ENCODE assay signal across 1 cellular context in genomic region chr1:204506969-204507316, GRCh38.
TF ChIP-seq lines count a peak whose summit lies in the region.

No MANE protein-coding gene starts in this region.

TF ChIP-seq in HepG2, 621 proteins besides CTCF, POLR2A, EP300 and RAD21 (continued from another document and continues in another):
- TF ChIP-seq, protein P1, sequence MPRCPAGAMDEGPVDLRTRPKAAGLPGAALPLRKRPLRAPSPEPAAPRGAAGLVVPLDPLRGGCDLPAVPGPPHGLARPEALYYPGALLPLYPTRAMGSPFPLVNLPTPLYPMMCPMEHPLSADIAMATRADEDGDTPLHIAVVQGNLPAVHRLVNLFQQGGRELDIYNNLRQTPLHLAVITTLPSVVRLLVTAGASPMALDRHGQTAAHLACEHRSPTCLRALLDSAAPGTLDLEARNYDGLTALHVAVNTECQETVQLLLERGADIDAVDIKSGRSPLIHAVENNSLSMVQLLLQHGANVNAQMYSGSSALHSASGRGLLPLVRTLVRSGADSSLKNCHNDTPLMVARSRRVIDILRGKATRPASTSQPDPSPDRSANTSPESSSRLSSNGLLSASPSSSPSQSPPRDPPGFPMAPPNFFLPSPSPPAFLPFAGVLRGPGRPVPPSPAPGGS (CRISPR knock-in tag; IDR thresholded peaks at IDR 0.05), result no peak
- TF ChIP-seq ZNF224 (CRISPR knock-in tag; IDR thresholded peaks at IDR 0.05) (no peak), ZNF678 (CRISPR knock-in tag; IDR thresholded peaks at IDR 0.05) (no peak), ZNF776 (CRISPR knock-in tag; IDR thresholded peaks at IDR 0.05) (no peak), IKZF4 (CRISPR knock-in tag; IDR thresholded peaks at IDR 0.05; ENCODE audit: borderline replicate concordance, low read depth, not compliant biosample characterization) (no peak), FOXP1 (IDR thresholded peaks at IDR 0.05) (no peak), FOXP1 (CRISPR knock-in tag; IDR thresholded peaks at IDR 0.05) (peak; percentile 50; the same call in 1 of the 2 replicates), HOXA9 (CRISPR knock-in tag; IDR thresholded peaks at IDR 0.05; ENCODE audit: borderline replicate concordance) (no peak), ZSCAN9 (CRISPR knock-in tag; IDR thresholded peaks at IDR 0.05; ENCODE audit: borderline replicate concordance) (no peak), ARHGAP35 (CRISPR knock-in tag; IDR thresholded peaks at IDR 0.05; ENCODE audit: borderline replicate concordance) (no peak), TMF1 (CRISPR knock-in tag; IDR thresholded peaks at IDR 0.05; ENCODE audit: low read depth) (no peak), SNAI1 (CRISPR knock-in tag; IDR thresholded peaks at IDR 0.05; ENCODE audit: borderline replicate concordance) (no peak), RERE (CRISPR knock-in tag; IDR thresholded peaks at IDR 0.05; ENCODE audit: low read depth) (no peak), REPIN1 (CRISPR knock-in tag; IDR thresholded peaks at IDR 0.05; ENCODE audit: borderline replicate concordance, low read depth) (0 out of 2 replicates have a peak, but pooled peaks have one; percentile 27), TOPORS (CRISPR knock-in tag; IDR thresholded peaks at IDR 0.05) (no peak), KMT2B (CRISPR knock-in tag; IDR thresholded peaks at IDR 0.05) (peak; percentile 66), MXI1 (IDR thresholded peaks at IDR 0.05; ENCODE audit: borderline replicate concordance, low read depth, low read length) (no peak; the same call in 2 of the 3 replicates), ZXDC (CRISPR knock-in tag; IDR thresholded peaks at IDR 0.05) (no peak), TARDBP (CRISPR knock-in tag; IDR thresholded peaks at IDR 0.05) (0 out of 2 replicates have a peak, but pooled peaks have one; percentile 43), FOXM1 (CRISPR knock-in tag; IDR thresholded peaks at IDR 0.05) (no peak), ZNF616 (CRISPR knock-in tag; IDR thresholded peaks at IDR 0.05; ENCODE audit: low read depth) (no peak), ZNF331 (CRISPR knock-in tag; IDR thresholded peaks at IDR 0.05) (peak; percentile 84), ZNF562 (CRISPR knock-in tag; IDR thresholded peaks at IDR 0.05; ENCODE audit: borderline replicate concordance) (no peak), ZNF556 (CRISPR knock-in tag; IDR thresholded peaks at IDR 0.05; ENCODE audit: borderline replicate concordance) (0 out of 2 replicates have a peak, but pooled peaks have one; percentile 14), ZNF292 (CRISPR knock-in tag; IDR thresholded peaks at IDR 0.05; ENCODE audit: borderline replicate concordance, low read depth) (no peak), CEBPG (CRISPR knock-in tag; IDR thresholded peaks at IDR 0.05) (peak; percentile 100)
- TF ChIP-seq, protein P2, sequence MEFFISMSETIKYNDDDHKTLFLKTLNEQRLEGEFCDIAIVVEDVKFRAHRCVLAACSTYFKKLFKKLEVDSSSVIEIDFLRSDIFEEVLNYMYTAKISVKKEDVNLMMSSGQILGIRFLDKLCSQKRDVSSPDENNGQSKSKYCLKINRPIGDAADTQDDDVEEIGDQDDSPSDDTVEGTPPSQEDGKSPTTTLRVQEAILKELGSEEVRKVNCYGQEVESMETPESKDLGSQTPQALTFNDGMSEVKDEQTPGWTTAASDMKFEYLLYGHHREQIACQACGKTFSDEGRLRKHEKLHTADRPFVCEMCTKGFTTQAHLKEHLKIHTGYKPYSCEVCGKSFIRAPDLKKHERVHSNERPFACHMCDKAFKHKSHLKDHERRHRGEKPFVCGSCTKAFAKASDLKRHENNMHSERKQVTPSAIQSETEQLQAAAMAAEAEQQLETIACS (CRISPR knock-in tag; IDR thresholded peaks at IDR 0.05), result no peak
- TF ChIP-seq, protein P3, sequence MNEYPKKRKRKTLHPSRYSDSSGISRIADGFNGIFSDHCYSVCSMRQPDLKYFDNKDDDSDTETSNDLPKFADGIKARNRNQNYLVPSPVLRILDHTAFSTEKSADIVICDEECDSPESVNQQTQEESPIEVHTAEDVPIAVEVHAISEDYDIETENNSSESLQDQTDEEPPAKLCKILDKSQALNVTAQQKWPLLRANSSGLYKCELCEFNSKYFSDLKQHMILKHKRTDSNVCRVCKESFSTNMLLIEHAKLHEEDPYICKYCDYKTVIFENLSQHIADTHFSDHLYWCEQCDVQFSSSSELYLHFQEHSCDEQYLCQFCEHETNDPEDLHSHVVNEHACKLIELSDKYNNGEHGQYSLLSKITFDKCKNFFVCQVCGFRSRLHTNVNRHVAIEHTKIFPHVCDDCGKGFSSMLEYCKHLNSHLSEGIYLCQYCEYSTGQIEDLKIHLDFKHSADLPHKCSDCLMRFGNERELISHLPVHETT (CRISPR knock-in tag; conservative IDR thresholded peaks at IDR 0.05), result no peak
- TF ChIP-seq, protein P4, sequence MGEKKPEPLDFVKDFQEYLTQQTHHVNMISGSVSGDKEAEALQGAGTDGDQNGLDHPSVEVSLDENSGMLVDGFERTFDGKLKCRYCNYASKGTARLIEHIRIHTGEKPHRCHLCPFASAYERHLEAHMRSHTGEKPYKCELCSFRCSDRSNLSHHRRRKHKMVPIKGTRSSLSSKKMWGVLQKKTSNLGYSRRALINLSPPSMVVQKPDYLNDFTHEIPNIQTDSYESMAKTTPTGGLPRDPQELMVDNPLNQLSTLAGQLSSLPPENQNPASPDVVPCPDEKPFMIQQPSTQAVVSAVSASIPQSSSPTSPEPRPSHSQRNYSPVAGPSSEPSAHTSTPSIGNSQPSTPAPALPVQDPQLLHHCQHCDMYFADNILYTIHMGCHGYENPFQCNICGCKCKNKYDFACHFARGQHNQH (CRISPR knock-in tag; IDR thresholded peaks at IDR 0.05), result peak; percentile 67; the same call in 1 of the 2 replicates
- TF ChIP-seq, protein P5, sequence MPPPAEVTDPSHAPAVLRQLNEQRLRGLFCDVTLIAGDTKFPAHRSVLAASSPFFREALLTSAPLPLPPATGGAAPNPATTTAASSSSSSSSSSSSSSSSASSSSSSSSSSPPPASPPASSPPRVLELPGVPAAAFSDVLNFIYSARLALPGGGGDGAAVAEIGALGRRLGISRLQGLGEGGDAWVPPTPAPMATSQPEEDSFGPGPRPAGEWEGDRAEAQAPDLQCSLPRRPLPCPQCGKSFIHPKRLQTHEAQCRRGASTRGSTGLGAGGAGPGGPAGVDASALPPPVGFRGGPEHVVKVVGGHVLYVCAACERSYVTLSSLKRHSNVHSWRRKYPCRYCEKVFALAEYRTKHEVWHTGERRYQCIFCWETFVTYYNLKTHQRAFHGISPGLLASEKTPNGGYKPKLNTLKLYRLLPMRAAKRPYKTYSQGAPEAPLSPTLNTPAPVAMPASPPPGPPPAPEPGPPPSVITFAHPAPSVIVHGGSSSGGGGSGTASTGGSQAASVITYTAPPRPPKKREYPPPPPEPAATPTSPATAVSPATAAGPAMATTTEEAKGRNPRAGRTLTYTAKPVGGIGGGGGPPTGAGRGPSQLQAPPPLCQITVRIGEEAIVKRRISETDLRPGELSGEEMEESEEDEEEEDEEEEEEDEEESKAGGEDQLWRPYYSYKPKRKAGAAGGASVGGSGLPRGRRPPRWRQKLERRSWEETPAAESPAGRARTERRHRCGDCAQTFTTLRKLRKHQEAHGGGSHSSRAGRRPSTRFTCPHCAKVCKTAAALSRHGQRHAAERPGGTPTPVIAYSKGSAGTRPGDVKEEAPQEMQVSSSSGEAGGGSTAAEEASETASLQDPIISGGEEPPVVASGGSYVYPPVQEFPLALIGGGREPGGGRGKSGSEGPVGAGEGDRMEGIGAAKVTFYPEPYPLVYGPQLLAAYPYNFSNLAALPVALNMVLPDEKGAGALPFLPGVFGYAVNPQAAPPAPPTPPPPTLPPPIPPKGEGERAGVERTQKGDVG (CRISPR knock-in tag; IDR thresholded peaks at IDR 0.05; ENCODE audit: borderline replicate concordance), result no peak
- TF ChIP-seq, protein P6, sequence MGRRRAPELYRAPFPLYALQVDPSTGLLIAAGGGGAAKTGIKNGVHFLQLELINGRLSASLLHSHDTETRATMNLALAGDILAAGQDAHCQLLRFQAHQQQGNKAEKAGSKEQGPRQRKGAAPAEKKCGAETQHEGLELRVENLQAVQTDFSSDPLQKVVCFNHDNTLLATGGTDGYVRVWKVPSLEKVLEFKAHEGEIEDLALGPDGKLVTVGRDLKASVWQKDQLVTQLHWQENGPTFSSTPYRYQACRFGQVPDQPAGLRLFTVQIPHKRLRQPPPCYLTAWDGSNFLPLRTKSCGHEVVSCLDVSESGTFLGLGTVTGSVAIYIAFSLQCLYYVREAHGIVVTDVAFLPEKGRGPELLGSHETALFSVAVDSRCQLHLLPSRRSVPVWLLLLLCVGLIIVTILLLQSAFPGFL (CRISPR knock-in tag; IDR thresholded peaks at IDR 0.05), result no peak
- TF ChIP-seq, protein P7, sequence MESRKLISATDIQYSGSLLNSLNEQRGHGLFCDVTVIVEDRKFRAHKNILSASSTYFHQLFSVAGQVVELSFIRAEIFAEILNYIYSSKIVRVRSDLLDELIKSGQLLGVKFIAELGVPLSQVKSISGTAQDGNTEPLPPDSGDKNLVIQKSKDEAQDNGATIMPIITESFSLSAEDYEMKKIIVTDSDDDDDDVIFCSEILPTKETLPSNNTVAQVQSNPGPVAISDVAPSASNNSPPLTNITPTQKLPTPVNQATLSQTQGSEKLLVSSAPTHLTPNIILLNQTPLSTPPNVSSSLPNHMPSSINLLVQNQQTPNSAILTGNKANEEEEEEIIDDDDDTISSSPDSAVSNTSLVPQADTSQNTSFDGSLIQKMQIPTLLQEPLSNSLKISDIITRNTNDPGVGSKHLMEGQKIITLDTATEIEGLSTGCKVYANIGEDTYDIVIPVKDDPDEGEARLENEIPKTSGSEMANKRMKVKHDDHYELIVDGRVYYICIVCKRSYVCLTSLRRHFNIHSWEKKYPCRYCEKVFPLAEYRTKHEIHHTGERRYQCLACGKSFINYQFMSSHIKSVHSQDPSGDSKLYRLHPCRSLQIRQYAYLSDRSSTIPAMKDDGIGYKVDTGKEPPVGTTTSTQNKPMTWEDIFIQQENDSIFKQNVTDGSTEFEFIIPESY (CRISPR knock-in tag; IDR thresholded peaks at IDR 0.05), result 0 out of 2 replicates have a peak, but pooled peaks have one; percentile 52
- TF ChIP-seq, protein P8, sequence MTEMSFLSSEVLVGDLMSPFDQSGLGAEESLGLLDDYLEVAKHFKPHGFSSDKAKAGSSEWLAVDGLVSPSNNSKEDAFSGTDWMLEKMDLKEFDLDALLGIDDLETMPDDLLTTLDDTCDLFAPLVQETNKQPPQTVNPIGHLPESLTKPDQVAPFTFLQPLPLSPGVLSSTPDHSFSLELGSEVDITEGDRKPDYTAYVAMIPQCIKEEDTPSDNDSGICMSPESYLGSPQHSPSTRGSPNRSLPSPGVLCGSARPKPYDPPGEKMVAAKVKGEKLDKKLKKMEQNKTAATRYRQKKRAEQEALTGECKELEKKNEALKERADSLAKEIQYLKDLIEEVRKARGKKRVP (CRISPR knock-in tag; IDR thresholded peaks at IDR 0.05), result peak; percentile 99 to 100
